ENCODE assay signal across 26 cellular contexts in the genomic region with DNA sequence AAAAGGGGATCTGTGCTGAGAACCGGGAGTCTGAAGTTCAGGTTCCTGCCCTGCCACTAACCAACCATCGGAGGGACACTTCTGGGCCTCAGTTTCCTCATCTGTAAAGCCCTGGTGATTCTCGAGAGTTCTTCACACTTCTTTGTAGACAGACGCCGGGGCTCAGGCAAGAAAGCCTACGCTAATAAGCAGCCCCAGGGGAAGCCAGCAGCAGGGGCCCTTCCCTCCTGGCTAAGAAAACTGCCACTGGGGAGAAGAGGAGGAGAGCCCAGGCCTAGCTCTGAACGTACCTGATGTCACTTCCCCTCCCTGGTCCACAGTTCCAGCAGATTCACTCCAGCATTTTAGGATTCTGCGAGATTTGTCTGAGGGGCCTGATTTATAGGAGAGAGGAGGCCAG.
"Had no signal": no experiment of that assay in that cellular context is flagged by ENCODE, and none has a peak within 500 bp of the region (broad histone marks: within the 10 kb centered on the region; RNA-seq: fewer than 3 reads in every experiment).

No MANE protein-coding gene starts in this region.

- H3K9me3 ChIP-seq: body of pancreas, gastroesophageal sphincter, ovary, right lobe of liver, tibial nerve had no signal

- ATAC-seq: activated naive CD4-positive, alpha-beta T cell treated with anti-CD3 and anti-CD28 coated beads, Interleukin-2, amount 50 U/mL, for 72 hours; activated T-cell treated with anti-CD3 and anti-CD28 coated beads, Interleukin-2, amount 50 U/mL, for 4 hours; body of pancreas; gastroesophageal sphincter; left ventricle myocardium superior; right lobe of liver had no signal

- H3K36me3 ChIP-seq: cardiac muscle cell, gastroesophageal sphincter, ovary, right lobe of liver, tibial nerve had no signal

- H3K36me3 Mint-ChIP-seq: activated naive CD4-positive, alpha-beta T cell treated with anti-CD3 and anti-CD28 coated beads, Interleukin-2, amount 50 U/mL, for 72 hours; mesothelial cell of epicardium; naive B cell had no signal

- H3K9me3 Mint-ChIP-seq: activated naive CD4-positive, alpha-beta T cell treated with anti-CD3 and anti-CD28 coated beads, Interleukin-2, amount 50 U/mL, for 72 hours; activated T-cell treated with anti-CD3 and anti-CD28 coated beads, Interleukin-2, amount 50 U/mL, for 4 hours; activated T-helper 2 cell treated with anti-CD3 and anti-CD28 coated beads, Interferon-gamma antibody, Interleukin-2, Interleukin-4, amounts not matched to agents 10 μg/mL and 5 μg/mL and 100 μg/mL, durations not matched to agents 14 hours and 24 hours and 36 hours; dendritic cell treated with granulocyte-macrophage colony-stimulating factor and Interleukin-4, amounts not matched to agents 40 ng/mL and 50 ng/mL, for 4 days; mesothelial cell of epicardium; nephron progenitor cell; T-helper 2 cell treated with Interferon-gamma antibody and Interleukin-4, amounts not matched to agents 5 μg/mL and 100 μg/mL, for 36 hours had no signal

- H3K4me3 Mint-ChIP-seq: activated T-cell treated with anti-CD3 and anti-CD28 coated beads, Interleukin-2, amount 50 U/mL, for 4 hours; dendritic cell treated with granulocyte-macrophage colony-stimulating factor and Interleukin-4, amounts not matched to agents 40 ng/mL and 50 ng/mL, for 4 days; mesothelial cell of epicardium; naive B cell; nephron progenitor cell; T-helper 2 cell treated with Interferon-gamma antibody and Interleukin-4, amounts not matched to agents 5 μg/mL and 100 μg/mL, for 36 hours had no signal

- H3K27ac Mint-ChIP-seq: activated naive CD4-positive, alpha-beta T cell treated with anti-CD3 and anti-CD28 coated beads, Interleukin-2, amount 50 U/mL, for 72 hours; activated T-helper 2 cell treated with anti-CD3 and anti-CD28 coated beads, Interferon-gamma antibody, Interleukin-2, Interleukin-4, amounts not matched to agents 10 μg/mL and 5 μg/mL and 100 μg/mL, durations not matched to agents 14 hours and 24 hours and 36 hours; dendritic cell treated with granulocyte-macrophage colony-stimulating factor and Interleukin-4, amounts not matched to agents 40 ng/mL and 50 ng/mL, for 4 days; mesothelial cell of epicardium; nephron progenitor cell; progenitor cell of endocrine pancreas; T-helper 2 cell treated with Interferon-gamma antibody and Interleukin-4, amounts not matched to agents 5 μg/mL and 100 μg/mL, for 36 hours had no signal

- H3K27me3 ChIP-seq: body of pancreas, ovary, right lobe of liver, tibial nerve had no signal

- DNase-seq: activated CD4-positive, alpha-beta T cell treated with anti-CD3 and anti-CD28 coated beads for 4 hours; activated CD4-positive, alpha-beta T cell treated with anti-CD3 and anti-CD28 coated beads, Interleukin-2, amount 50 U/mL, for 4 hours; activated CD8-positive, alpha-beta memory T cell treated with anti-CD3 and anti-CD28 coated beads for 24 hours; activated T-cell treated with anti-CD3 and anti-CD28 coated beads, Interleukin-2, amount 50 U/mL, for 4 hours; aorta; body of pancreas; effector CD8-positive, alpha-beta T cell; left ventricle myocardium superior; naive B cell; nephron progenitor cell; ovary; right lobe of liver; stimulated activated CD4-positive, alpha-beta T cell treated with anti-CD3 and anti-CD28 coated beads, Interleukin-2, amount 100 ng/mL, for 48 hours; stimulated activated naive CD4-positive, alpha-beta T cell treated with Interleukin-2 at 50 U/mL for 16 hours; T-helper 1 cell had no signal

- H3K4me1 ChIP-seq: body of pancreas, gastroesophageal sphincter, right lobe of liver, tibial nerve had no signal

- H3K4me3 ChIP-seq: body of pancreas, cardiac muscle cell, gastroesophageal sphincter, hepatocyte, ovary, right lobe of liver, tibial nerve had no signal

- H2AFZ ChIP-seq: hepatocyte had no signal

- H3K4me2 ChIP-seq: hepatocyte had no signal

- H3K27ac ChIP-seq: body of pancreas, cardiac muscle cell, gastroesophageal sphincter, hepatocyte, ovary, right lobe of liver, tibial nerve, VCaP had no signal

- H3K79me2 ChIP-seq: hepatocyte had no signal
